10 cellular contexts compared by ENCODE assay signal in the genomic region with DNA sequence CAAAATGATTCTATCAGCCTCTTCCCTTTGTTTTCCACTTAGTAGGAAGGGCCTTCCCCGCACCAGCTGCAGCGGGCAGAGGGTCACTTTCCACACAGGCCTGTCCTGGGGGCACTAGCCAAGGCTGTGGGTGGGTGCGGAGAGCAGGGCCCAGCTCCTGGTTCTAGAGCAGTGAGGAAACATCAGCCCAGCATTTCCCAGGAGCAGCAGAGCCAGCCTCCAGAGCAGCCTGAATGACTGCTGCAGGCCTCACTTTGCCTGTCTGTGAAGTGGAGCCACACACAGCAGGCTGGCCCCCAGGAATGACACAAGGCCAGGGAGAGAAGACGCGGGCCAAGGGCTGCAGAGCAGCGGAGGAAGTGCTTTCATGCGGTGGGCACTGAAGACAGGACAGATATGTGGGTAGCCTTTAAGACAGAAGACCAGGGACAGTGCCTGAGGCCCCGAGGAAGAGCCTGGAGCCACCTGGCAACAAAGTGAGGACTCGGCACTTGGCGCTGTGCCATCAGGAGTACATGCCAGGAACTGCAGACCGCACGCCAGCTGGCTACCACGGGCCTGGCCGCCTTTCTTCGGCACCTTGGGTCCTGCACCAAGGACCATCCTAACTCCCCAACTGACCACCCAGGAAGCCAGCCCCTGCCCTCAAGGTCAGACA. TPM values are rescaled to one million over a fixed set of nuclear protein-coding genes. Genes with fewer than 3 reads are reported as not detected.
A peak's percentile ranks its signal among the peaks of the same experiment; 100 is the strongest.
DNase-seq lines count a peak whose midpoint lies in the region; ATAC-seq, FAIRE-seq and TF ChIP-seq lines count a peak whose summit lies in the region.
"Had no signal": no experiment of that assay in that cellular context is flagged by ENCODE, and none has a peak within 500 bp of the region (broad histone marks: within the 10 kb centered on the region; RNA-seq: fewer than 3 reads in every experiment).

No MANE protein-coding gene starts in this region.

- no peaks in the 10 kb centered on the region for H3K27me3 ChIP-seq in body of pancreas
- no peaks in the 10 kb centered on the region for H3K27me3 ChIP-seq in mucosa of rectum (ENCODE audit: control insufficient read depth in 2 of 2, insufficient read depth in 2 of 2, low read length in 2 of 2)

- TF ChIP-seq CTCF in body of pancreas (IDR thresholded peaks at IDR 0.05), result no peak

- H3K4me3 ChIP-seq in body of pancreas, result no peak overlapping the region
- peak overlapping the region; percentile 13 to 30 for H3K4me3 ChIP-seq in mucosa of rectum (ENCODE audit: low read length in 2 of 2)

- peaks cover 50% of the 10 kb centered on the region for H3K4me1 ChIP-seq in body of pancreas
- H3K4me1 ChIP-seq in mucosa of rectum (ENCODE audit: control insufficient read depth in 2 of 2, insufficient read depth in 2 of 2, low read length in 2 of 2), result peaks cover 42 to 53% of the 10 kb centered on the region in 2 donors

- intact Hi-C loops in body of pancreas (cut with DNase I) (no loop called here), posterior vena cava (cut with DNase I) (no loop called here)

- H3K9me3 ChIP-seq in body of pancreas (no peaks in the 10 kb centered on the region), mucosa of rectum (ENCODE audit: control insufficient read depth in 2 of 2, low read length in 2 of 2) (no peaks in the 10 kb centered on the region)

- H3K9ac ChIP-seq in mucosa of rectum (ENCODE audit: low read depth in 1 of 2, low read length in 2 of 2), result peak overlapping the region; percentile 29 to 32

- no peaks in the 10 kb centered on the region for H3K36me3 ChIP-seq in body of pancreas (replicated peaks in 1 of 2; ENCODE audit: insufficient read depth in 1 of 2, low read depth in 2 of 2)
- H3K36me3 ChIP-seq in mucosa of rectum (ENCODE audit: control insufficient read depth in 2 of 2, insufficient read depth in 2 of 2, low read length in 2 of 2), result peaks cover 0 to 5% of the 10 kb centered on the region in 2 donors

- FAIRE-seq in GM12891 (lab: Jason Lieb, UNC), result no peak

- peak; percentile 16 for DNase-seq in DMS153 (lab: John Stamatoyannopoulos, UW)
- DNase-seq in NCI-H1105 treated with DMSO at 0.1 percent for 48 hours (lab: John Stamatoyannopoulos, UW), result peak; percentile 74
- DNase-seq in body of pancreas, result peak; percentile 72 to 85 (median 80)
- no peak for DNase-seq in posterior vena cava (ENCODE audit: low spot score)
- no peak for DNase-seq in GM12891 (ENCODE audit: insufficient read length, low spot score)
- DNase-seq: activated CD4-positive, alpha-beta T cell treated with anti-CD3 and anti-CD28 coated beads, Interleukin-2, amount 50 U/mL, for 48 hours; effector memory CD4-positive, alpha-beta T cell had no signal

- H3K27ac ChIP-seq in body of pancreas, result peak overlapping the region in 2 of 4 donors; percentile 12 to 14
- H3K27ac ChIP-seq in mucosa of rectum (ENCODE audit: low read depth in 2 of 2, low read length in 2 of 2), result peak overlapping the region; percentile 18 to 52

- ATAC-seq in body of pancreas (no peak), HG02759 (IDR thresholded peaks at IDR 0.05; ENCODE audit: unreplicated experiment) (no peak), HG03521 (IDR thresholded peaks at IDR 0.05; ENCODE audit: unreplicated experiment) (no peak)

- TF ChIP-seq POLR2A in body of pancreas (IDR thresholded peaks at IDR 0.05) (no peak), GM12891 (IDR thresholded peaks at IDR 0.05; ENCODE audit: low read depth, low read length) (no peak)

- WGBS in body of pancreas, 2 donors, result 37 to 59% methylated on average over 11 to 15 of the region's 15 CpGs

TF ChIP-seq in GM12891, 5 proteins besides CTCF, POLR2A, EP300 and RAD21:
- TF ChIP-seq POLR2AphosphoS5 (IDR thresholded peaks at IDR 0.05; ENCODE audit: low read depth, low read length) (no peak), POU2F2 (IDR thresholded peaks at IDR 0.05; ENCODE audit: low read depth, low read length) (no peak), SPI1 (IDR thresholded peaks at IDR 0.05; ENCODE audit: low read depth, low read length) (no peak), TAF1 (IDR thresholded peaks at IDR 0.05; ENCODE audit: low read depth, low read length) (no peak)

RNA-seq across cellular contexts. Expression of gene ACOT7, which starts 42.0 kb away (rescaled TPM):
- total RNA-seq in body of pancreas (10 to 100 TPM in 1 of 2 donors, 1 to 10 TPM in 1; 6.0 to 33.0 TPM), posterior vena cava (10 to 100 TPM; 17.6 to 26.5 TPM)
- 61.5 TPM for polyA plus RNA-seq in GM12891 (2012; ENCODE audit: low read depth, missing spikeins)

Comparison
In these comparisons a context has a peak if more than half of its experiments do, and no peak if none do; other contexts are left out.
1. DNase-seq: peak in DMS153 (single experiment), NCI-H1105 treated with DMSO at 0.1 percent for 48 hours (single experiment) and body of pancreas (4 of 4); none in posterior vena cava (single experiment) and GM12891 (single experiment).
2. H3K4me3 ChIP-seq: peak in mucosa of rectum (2 of 2); none in body of pancreas (0 of 2).